ENCODE assay signal across 20 cellular contexts in the genomic region with DNA sequence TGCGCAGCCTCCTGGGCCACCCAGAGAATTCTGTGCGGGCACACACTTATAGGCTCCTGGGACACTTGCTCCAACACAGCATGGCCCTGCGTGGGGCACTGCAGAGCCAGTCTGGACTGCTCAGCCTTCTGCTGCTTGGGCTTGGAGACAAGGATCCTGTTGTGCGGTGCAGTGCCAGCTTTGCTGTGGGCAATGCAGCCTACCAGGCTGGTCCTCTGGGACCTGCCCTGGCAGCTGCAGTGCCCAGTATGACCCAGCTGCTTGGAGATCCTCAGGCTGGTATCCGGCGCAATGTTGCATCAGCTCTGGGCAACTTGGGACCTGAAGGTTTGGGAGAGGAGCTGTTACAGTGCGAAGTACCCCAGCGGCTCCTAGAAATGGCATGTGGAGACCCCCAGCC.
"Had no signal": no experiment of that assay in that cellular context is flagged by ENCODE, and none has a peak within 500 bp of the region (broad histone marks: within the 10 kb centered on the region; RNA-seq: fewer than 3 reads in every experiment).

No MANE protein-coding gene starts in this region.

- H3K4me3 ChIP-seq: coronary artery, dorsolateral prefrontal cortex, hepatocyte, left ventricle myocardium inferior, lower lobe of right lung, right atrium auricular region, smooth muscle cell, suprapubic skin, thyroid gland had no signal

- H3K4me1 ChIP-seq: left ventricle myocardium inferior, lower lobe of right lung, right atrium auricular region, suprapubic skin, thyroid gland had no signal

- H3K9me3 ChIP-seq: left ventricle myocardium inferior, lower lobe of right lung, right atrium auricular region, suprapubic skin, thyroid gland had no signal

- H3K27ac ChIP-seq: coronary artery, dorsolateral prefrontal cortex, hepatocyte, left ventricle myocardium inferior, lower lobe of right lung, right atrium auricular region, suprapubic skin, thyroid gland had no signal

- DNase-seq: dorsolateral prefrontal cortex; effector CD8-positive, alpha-beta T cell; foreskin melanocyte; head of caudate nucleus; kidney; left cardiac atrium; left ventricle myocardium inferior; lower lobe of right lung; mesenchymal stem cell; midbrain; naive B cell; occipital lobe; stimulated activated CD4-positive, alpha-beta T cell treated with anti-CD3 and anti-CD28 coated beads, Interleukin-2, amount 100 ng/mL, for 48 hours; stimulated activated naive CD8-positive, alpha-beta T cell treated with anti-CD3 and anti-CD28 coated beads, Interleukin-15, Interleukin-2, amounts not matched to agents 100 U/mL and 50 U/mL, for 24 hours; thyroid gland had no signal

- ATAC-seq: lower lobe of right lung; stimulated activated naive CD8-positive, alpha-beta T cell treated with anti-CD3 and anti-CD28 coated beads, Interleukin-15, Interleukin-2, amounts not matched to agents 100 U/mL and 50 U/mL, for 24 hours had no signal

- H3K27me3 ChIP-seq: dorsolateral prefrontal cortex, hepatocyte, right atrium auricular region, suprapubic skin, thyroid gland had no signal
